8 cellular contexts compared by ENCODE assay signal in the genomic region with DNA sequence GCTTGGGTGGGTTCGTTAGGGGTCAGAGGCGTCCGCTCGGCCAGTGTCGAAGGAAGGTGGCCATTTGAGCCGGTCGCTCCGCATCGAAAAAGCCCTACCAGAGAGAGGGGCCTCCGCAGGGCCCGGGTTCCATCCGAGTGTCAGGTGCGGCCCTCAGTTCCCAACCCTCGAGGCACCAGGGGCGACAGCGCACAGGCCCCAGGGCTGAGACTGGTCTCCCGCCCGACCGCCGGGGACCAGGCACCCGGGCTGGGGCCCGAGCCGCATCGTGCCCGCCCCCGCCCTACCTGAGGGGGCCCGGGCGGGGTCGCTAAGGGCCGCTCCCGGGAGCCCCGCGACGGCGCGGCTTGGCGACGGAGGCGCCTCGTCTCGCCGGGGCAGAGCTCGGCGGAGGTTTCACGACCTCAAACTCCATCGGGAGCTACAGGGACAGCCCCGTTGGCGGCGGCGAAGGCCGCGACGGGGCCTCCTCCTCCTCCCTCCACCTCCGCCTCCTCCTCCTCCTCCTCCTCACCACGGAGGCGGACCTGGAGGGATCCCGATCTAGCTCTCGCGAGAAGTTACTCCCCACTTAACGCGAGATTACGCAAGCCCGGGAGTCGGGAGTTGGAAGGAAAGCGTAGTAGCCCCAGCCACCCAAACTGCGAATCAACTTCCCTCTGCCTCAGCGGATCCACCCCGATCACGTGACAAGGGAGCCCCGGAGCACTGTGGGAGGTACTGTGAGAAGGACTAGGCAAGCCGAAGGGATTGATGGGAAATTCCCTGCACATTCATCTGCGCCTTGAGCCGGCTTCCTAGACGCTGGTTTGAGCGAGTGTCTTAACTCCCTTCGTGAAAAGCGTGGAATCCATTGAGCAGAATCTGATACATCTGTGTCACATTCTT. TPM values are rescaled to one million over a fixed set of nuclear protein-coding genes. Genes with fewer than 3 reads are reported as not detected.
A peak's percentile ranks its signal among the peaks of the same experiment; 100 is the strongest.
DNase-seq lines count a peak whose midpoint lies in the region; ATAC-seq lines count a peak whose summit lies in the region.

TSS of gene RC3H2 (minus strand) at position 537 of the 888 bp plus-strand sequence. CDS start 7,850 bp downstream, outside the sequence.

- intact Hi-C loops in left colon (cut with DNase I, micrococcal nuclease), result no loop called here

- ATAC-seq in GM19351 (IDR thresholded peaks at IDR 0.05; ENCODE audit: unreplicated experiment) (peak; percentile 71), HG03521 (IDR thresholded peaks at IDR 0.05; ENCODE audit: unreplicated experiment) (peak; percentile 81), left colon (peak; percentile 95)

- DNase-seq in C1 segment of cervical spinal cord (lab: John Stamatoyannopoulos, UW) (peak; percentile 89 to 100 (median 98)), NCI-H748 (lab: John Stamatoyannopoulos, UW; ENCODE audit: unreplicated experiment) (peak; percentile 100), cortex of kidney (lab: John Stamatoyannopoulos, UW) (peak; percentile 60), left colon (peak; percentile 95 to 99)
- DNase-seq in activated CD4-positive, alpha-beta T cell treated with anti-CD3 and anti-CD28 coated beads, Interleukin-2, amount 50 U/mL, for 1 hour, result peak; percentile 97
- peak; percentile 98 for DNase-seq in stimulated activated CD4-positive, alpha-beta T cell treated with anti-CD3 and anti-CD28 coated beads, Interleukin-1b, Interleukin-23, amount 100 ng/mL, for 48 hours

RNA-seq across cellular contexts. Expression of gene RC3H2, which starts in this region (rescaled TPM):
- total RNA-seq in left colon, result 10 to 100 TPM; 36.2 to 38.3 TPM

Comparison
In these comparisons a context has a peak if more than half of its experiments do, and no peak if none do; other contexts are left out.
1. Peak in every context shown above with its lines: DNase-seq and ATAC-seq.